ENCODE assay signal across 12 cellular contexts in the genomic region with DNA sequence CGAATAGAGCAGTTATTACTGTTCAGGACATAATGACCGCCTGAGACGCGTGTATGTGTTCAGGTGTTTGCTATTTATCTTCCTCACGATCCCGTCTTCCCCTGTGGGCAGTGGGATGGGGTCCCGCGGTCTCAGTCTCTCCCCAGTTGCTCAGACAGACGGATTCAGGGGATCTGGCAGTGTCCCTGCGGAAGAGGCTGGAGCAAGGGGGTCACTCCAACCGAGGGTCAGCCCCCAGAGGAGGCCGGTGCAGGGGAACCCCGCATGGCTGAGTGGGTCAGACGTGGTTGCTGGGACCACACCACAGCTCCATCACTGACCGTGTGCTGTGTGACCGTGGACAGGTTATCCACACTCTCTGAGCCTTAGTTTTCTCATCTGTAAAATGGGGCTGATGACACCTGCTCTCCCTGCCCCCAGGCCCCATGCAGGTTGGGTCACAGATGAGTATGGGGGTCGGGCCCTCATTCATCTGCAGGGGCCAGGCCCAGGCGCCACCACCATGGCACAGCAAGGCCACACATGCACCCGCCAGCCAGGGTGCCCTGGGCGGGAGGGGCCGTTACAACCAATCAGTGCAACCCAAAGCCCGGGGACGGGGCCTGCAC. TPM values are rescaled to one million over a fixed set of nuclear protein-coding genes. Genes with fewer than 3 reads are reported as not detected.
A peak's percentile ranks its signal among the peaks of the same experiment; 100 is the strongest.
DNase-seq lines count a peak whose midpoint lies in the region; ATAC-seq and TF ChIP-seq lines count a peak whose summit lies in the region.
"Had no signal": no experiment of that assay in that cellular context is flagged by ENCODE, and none has a peak within 500 bp of the region (broad histone marks: within the 10 kb centered on the region; RNA-seq: fewer than 3 reads in every experiment).

No MANE protein-coding gene starts in this region.

- 0 out of 2 replicates have a peak, but pooled peaks cover 3% of the 10 kb centered on the region for H3F3A ChIP-seq in GM23338 (replicated peaks; ENCODE audit: low read depth)

- DNase-seq in GM23338 (ENCODE audit: low spot score) (no peak), hepatocyte (ENCODE audit: low spot score) (peak; percentile 8), ureter (ENCODE audit: low spot score) (peak; percentile 40), T-helper 9 cell (no peak)
- DNase-seq in activated T-cell treated with anti-CD3 and anti-CD28 coated beads, Interleukin-2, amount 50 U/mL, for 48 hours, result no peak
- no peak for DNase-seq in activated effector memory CD4-positive, alpha-beta T cell treated with Interleukin-2 at 50 U/mL for 16 hours
- DNase-seq: KG1, MG63 had no signal

- peaks cover 8% of the 10 kb centered on the region for H3K4me1 Mint-ChIP-seq in GM23338

- TF ChIP-seq CTCF in GM23338 (conservative IDR thresholded peaks at IDR 0.05; ENCODE audit: low read depth in 2 of 2) (no peak), hepatocyte (IDR thresholded peaks at IDR 0.05; ENCODE audit: poor library complexity) (no peak)

- peak overlapping the region; percentile 29; the same call in 1 of the 3 replicates for H3K4me3 Mint-ChIP-seq in GM23338

- no peak overlapping the region for H3K27ac Mint-ChIP-seq in GM23338

- no peaks in the 10 kb centered on the region for H3K9me3 ChIP-seq in hepatocyte (ENCODE audit: low read depth)
- H3K9me3 ChIP-seq: Caco-2, MG63 had no signal

- H3K4me2 ChIP-seq in GM23338 (no peak overlapping the region), hepatocyte (no peak overlapping the region)

- H3K9me3 Mint-ChIP-seq in GM23338, result no peaks in the 10 kb centered on the region

- H3K36me3 ChIP-seq in GM23338 (ENCODE audit: insufficient read depth) (no peaks in the 10 kb centered on the region), hepatocyte (replicated peaks; ENCODE audit: insufficient read depth, low read depth) (no peaks in the 10 kb centered on the region)
- H3K36me3 ChIP-seq: MG63 had no signal

- H3K27me3 Mint-ChIP-seq in GM23338 (ENCODE audit: insufficient read depth, low read depth, poor library complexity), result peaks cover 13% of the 10 kb centered on the region

- H3K4me1 ChIP-seq in GM23338 (ENCODE audit: insufficient read depth) (peaks cover 7% of the 10 kb centered on the region; the same call in 1 of the 2 replicates), hepatocyte (ENCODE audit: insufficient read depth) (peaks cover 8% of the 10 kb centered on the region)

- H3K36me3 Mint-ChIP-seq in GM23338 (ENCODE audit: low read depth), result no peaks in the 10 kb centered on the region

- no peak for ATAC-seq in GM23338
- ATAC-seq: SK-N-SH treated with all-trans-retinoic acid at 6 μM for 48 hours had no signal

- no peaks in the 10 kb centered on the region; the same call in none of the 2 replicates for H4K20me1 ChIP-seq in GM23338 (replicated peaks; ENCODE audit: insufficient read depth)
- H4K20me1 ChIP-seq in hepatocyte (ENCODE audit: insufficient read depth, poor library complexity, severe bottlenecking), result no peaks in the 10 kb centered on the region

- H2AFZ ChIP-seq in GM23338 (no peak overlapping the region), hepatocyte (no peak overlapping the region)

- no peaks in the 10 kb centered on the region; the same call in 1 of the 2 replicates for H3K79me2 ChIP-seq in GM23338 (replicated peaks; ENCODE audit: insufficient read depth)
- H3K79me2 ChIP-seq in hepatocyte, result no peaks in the 10 kb centered on the region

- WGBS in hepatocyte (ENCODE audit: low lambda C conversion rate, missing lambda C conversion rate), result 91% methylated on average over 23 of the region's 23 CpGs

- no peaks in the 10 kb centered on the region for H3K9me2 ChIP-seq in GM23338 (ENCODE audit: insufficient read depth)
- no peaks in the 10 kb centered on the region for H3K9me2 ChIP-seq in hepatocyte (replicated peaks; ENCODE audit: insufficient read depth)

- H3K4me3 ChIP-seq in GM23338 (no peak overlapping the region), hepatocyte (no peak overlapping the region)

- H3K27me3 ChIP-seq in GM23338 (ENCODE audit: insufficient read depth) (peaks cover 26% of the 10 kb centered on the region), hepatocyte (peaks cover 45% of the 10 kb centered on the region)
- H3K27me3 ChIP-seq: MG63 had no signal

- H3K27ac ChIP-seq in GM23338 (ENCODE audit: low read depth) (no peak overlapping the region), angular gyrus (ENCODE audit: low read depth, low read length) (peak overlapping the region; percentile 6), hepatocyte (no peak overlapping the region)
- H3K27ac ChIP-seq: HL-60 had no signal

TF ChIP-seq in GM23338, 12 proteins besides CTCF, POLR2A, EP300 and RAD21 (continues in another document):
- TF ChIP-seq JUNB (IDR thresholded peaks at IDR 0.05; ENCODE audit: unreplicated experiment), result no peak
- no peak for TF ChIP-seq POLR2AphosphoS5 (IDR thresholded peaks at IDR 0.05; ENCODE audit: low read depth)
- TF ChIP-seq NANOG (IDR thresholded peaks at IDR 0.05; ENCODE audit: borderline replicate concordance), result no peak
- TF ChIP-seq CREB1 (CRISPR knock-in tag; IDR thresholded peaks at IDR 0.05; ENCODE audit: low read depth), result no peak
- TF ChIP-seq, protein P1, sequence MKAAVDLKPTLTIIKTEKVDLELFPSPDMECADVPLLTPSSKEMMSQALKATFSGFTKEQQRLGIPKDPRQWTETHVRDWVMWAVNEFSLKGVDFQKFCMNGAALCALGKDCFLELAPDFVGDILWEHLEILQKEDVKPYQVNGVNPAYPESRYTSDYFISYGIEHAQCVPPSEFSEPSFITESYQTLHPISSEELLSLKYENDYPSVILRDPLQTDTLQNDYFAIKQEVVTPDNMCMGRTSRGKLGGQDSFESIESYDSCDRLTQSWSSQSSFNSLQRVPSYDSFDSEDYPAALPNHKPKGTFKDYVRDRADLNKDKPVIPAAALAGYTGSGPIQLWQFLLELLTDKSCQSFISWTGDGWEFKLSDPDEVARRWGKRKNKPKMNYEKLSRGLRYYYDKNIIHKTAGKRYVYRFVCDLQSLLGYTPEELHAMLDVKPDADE (IDR thresholded peaks at IDR 0.05), result no peak
- no peak for TF ChIP-seq EZH2phosphoT487 (IDR thresholded peaks at IDR 0.05; ENCODE audit: unreplicated experiment)
- TF ChIP-seq ZNF114 (CRISPR knock-in tag; IDR thresholded peaks at IDR 0.05), result no peak
- TF ChIP-seq ZNF331 (CRISPR knock-in tag; IDR thresholded peaks at IDR 0.05; ENCODE audit: low read depth), result no peak
- no peak for TF ChIP-seq STAT1 (IDR thresholded peaks at IDR 0.05; ENCODE audit: unreplicated experiment)

RNA-seq across cellular contexts. Expression of gene MMP17, which starts 5.2 kb away (rescaled TPM):
- total RNA-seq in GM23338 (2014; rRNA removed; shearing (Covaris generic)), result 26.8 and 48.5 TPM in 2 replicates
- 10.4 and 16.9 TPM in 2 replicates for polyA plus RNA-seq in GM23338 (2016; fragmentation: Nextera tagmentation; extraction: Ambion mirVana)
- total RNA-seq in hepatocyte, result 0.40 and 0.44 TPM in 2 replicates
- polyA plus RNA-seq in hepatocyte, result 0.42 and 0.78 TPM in 2 replicates
- total RNA-seq in ureter, result 2.0 TPM

Comparison
In these comparisons a context has a peak if more than half of its experiments do, and no peak if none do; other contexts are left out.
1. DNase-seq: peak in hepatocyte (single experiment) and ureter (single experiment); none in GM23338 (single experiment), T-helper 9 cell (single experiment), activated T-cell treated with anti-CD3 and anti-CD28 coated beads, Interleukin-2, amount 50 U/mL, for 48 hours (0 of 2) and activated effector memory CD4-positive, alpha-beta T cell treated with Interleukin-2 at 50 U/mL for 16 hours (single experiment).